ENCODE assay signal across 8 cellular contexts in the genomic region with DNA sequence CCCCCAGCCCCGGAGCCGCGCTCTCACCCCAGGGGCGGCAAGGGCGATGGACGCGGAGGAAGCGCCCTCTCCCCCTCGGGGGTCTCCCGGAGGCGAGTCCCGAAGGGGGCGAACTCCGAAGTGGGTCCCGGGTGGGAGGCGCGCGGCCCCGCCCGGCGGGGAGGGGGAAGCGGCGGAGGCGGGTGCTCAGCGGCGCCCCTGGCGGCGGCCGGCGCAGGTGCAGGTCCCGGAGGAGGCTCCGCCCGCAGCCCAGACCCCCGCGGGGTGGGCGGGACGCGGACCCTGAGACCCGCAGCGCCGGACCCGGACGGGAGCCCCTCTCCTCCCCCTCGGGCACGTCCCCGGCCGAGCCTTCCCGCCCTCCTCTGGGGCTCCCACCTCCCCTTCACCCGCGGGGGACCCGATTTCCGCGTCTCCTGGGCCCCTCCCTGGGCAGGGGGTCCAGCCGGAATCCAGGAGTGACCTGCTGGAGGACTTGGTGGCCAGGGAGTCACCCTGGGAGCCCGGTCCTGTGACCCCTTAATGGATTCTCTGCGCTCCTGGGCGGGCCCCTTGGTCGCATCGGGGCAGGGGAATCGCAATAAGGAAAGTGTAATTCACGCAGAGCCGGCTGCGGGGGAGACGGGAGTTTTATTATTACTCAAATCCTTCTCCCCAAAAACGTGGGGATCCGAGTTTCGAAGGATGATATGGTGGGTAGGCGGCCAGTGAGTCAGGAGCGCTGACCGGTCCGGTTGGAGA. TPM values are rescaled to one million over a fixed set of nuclear protein-coding genes. Genes with fewer than 3 reads are reported as not detected.
DNase-seq lines count a peak whose midpoint lies in the region; ATAC-seq and TF ChIP-seq lines count a peak whose summit lies in the region.
"Not testable (repeated sequence)": the region's sequence is repeated elsewhere in the genome, so short reads cannot be mapped to it uniquely, and the experiment has no call there.

No MANE protein-coding gene starts in this region.

- peak overlapping the region in 6 of 11 experiments; percentile 1 to 89 (median 82); a peak in 8 of 22 replicates for H3K27ac ChIP-seq in BLaER1 treated with 17β-estradiol and CSF1 and Interleukin-3, amounts not matched to agents 10 nM and 100 nM
- not testable (repeated sequence) for H3K27ac ChIP-seq in HUES6 (ENCODE audit: low read depth, low read length)
- peak overlapping the region; percentile 94 for H3K27ac ChIP-seq in left ventricle myocardium inferior (replicated peaks)

- peaks cover 60% of the 10 kb centered on the region for H3K36me3 Mint-ChIP-seq in activated CD8-positive, alpha-beta T cell treated with anti-CD3 and anti-CD28 coated beads, Interleukin-2, amount 10 ng/mL, durations not matched to agents 7 days and 5 days (ENCODE audit: low read depth)
- not testable (repeated sequence) for H3K36me3 Mint-ChIP-seq in natural killer cell treated with Interleukin-12 subunit alpha and Interleukin-12 subunit beta and Interleukin-15 and Interleukin-18, amount 100 ng/mL, for 72 hours

- TF ChIP-seq CTCF in cardiac fibroblast (IDR thresholded peaks at IDR 0.05; ENCODE audit: low read depth, low read length); left ventricle myocardium inferior (IDR thresholded peaks at IDR 0.05; ENCODE audit: borderline replicate concordance): not testable (repeated sequence)

- not testable (repeated sequence) for H3K27me3 Mint-ChIP-seq in activated CD8-positive, alpha-beta T cell treated with anti-CD3 and anti-CD28 coated beads, Interleukin-2, amount 10 ng/mL, durations not matched to agents 7 days and 5 days (ENCODE audit: low read depth); natural killer cell treated with Interleukin-12 subunit alpha and Interleukin-12 subunit beta and Interleukin-15 and Interleukin-18, amount 100 ng/mL, for 72 hours

- H3K4me2 ChIP-seq in BLaER1 treated with 17β-estradiol and CSF1 and Interleukin-3, amounts not matched to agents 10 nM and 100 nM, result peak overlapping the region; percentile 75 to 97 (median 92); a peak in 18 of 22 replicates

- not testable (repeated sequence) for H3K27me3 ChIP-seq in BLaER1 treated with 17β-estradiol and CSF1 and Interleukin-3, amounts not matched to agents 10 nM and 100 nM
- H3K27me3 ChIP-seq in HUES6 (ENCODE audit: control insufficient read depth, insufficient read depth, low read length) (peaks cover 14% of the 10 kb centered on the region; the same call in 1 of the 2 replicates), left ventricle myocardium inferior (ENCODE audit: low read depth) (peaks cover 51% of the 10 kb centered on the region)

- peak overlapping the region; percentile 99 for H3K27ac Mint-ChIP-seq in activated CD8-positive, alpha-beta T cell treated with anti-CD3 and anti-CD28 coated beads, Interleukin-2, amount 10 ng/mL, durations not matched to agents 7 days and 5 days
- H3K27ac Mint-ChIP-seq in natural killer cell treated with Interleukin-12 subunit alpha and Interleukin-12 subunit beta and Interleukin-15 and Interleukin-18, amount 100 ng/mL, for 72 hours, result peak overlapping the region; percentile 85 to 90

- CTCF ChIA-PET in activated CD8-positive, alpha-beta T cell treated with anti-CD3 and anti-CD28 coated beads, Interleukin-2, amount 10 ng/mL, durations not matched to agents 7 days and 5 days (lab: Charles Lee), result interaction anchor here (1.3 to 2.1 kb wide), 6 partner anchors 21 to 208 kb away, joined by 4 to 10 read pairs (median 6); no protein-coding TSS in a partner anchor

- ATAC-seq in GM21717 (IDR thresholded peaks at IDR 0.05; ENCODE audit: unreplicated experiment), result peak; percentile 31
- ATAC-seq in activated CD8-positive, alpha-beta T cell treated with anti-CD3 and anti-CD28 coated beads, Interleukin-2, amount 10 ng/mL, durations not matched to agents 7 days and 5 days, result peak; percentile 5
- ATAC-seq in natural killer cell treated with Interleukin-12 subunit alpha and Interleukin-12 subunit beta and Interleukin-15 and Interleukin-18, amount 100 ng/mL, for 72 hours, result peak; percentile 45 to 68
- ATAC-seq in stimulated activated naive CD8-positive, alpha-beta T cell treated with anti-CD3 and anti-CD28 coated beads, Interleukin-15, Interleukin-2, amounts not matched to agents 100 U/mL and 50 U/mL, for 24 hours, result peak; percentile 6

- H3K4me3 ChIP-seq in BLaER1 treated with 17β-estradiol and CSF1 and Interleukin-3, amounts not matched to agents 10 nM and 100 nM, result peak overlapping the region in 3 of 10 experiments; percentile 32 to 51 (median 40); a peak in 6 of 20 replicates
- peak overlapping the region; percentile 87 for H3K4me3 ChIP-seq in HUES6 (ENCODE audit: low read depth, low read length)
- H3K4me3 ChIP-seq in cardiac fibroblast (replicated peaks in 1 of 2; ENCODE audit: low read depth in 2 of 2, low read length in 2 of 2), result peak overlapping the region; percentile 26 to 28
- peak overlapping the region; percentile 74 for H3K4me3 ChIP-seq in left ventricle myocardium inferior

- peak overlapping the region in 6 of 11 experiments; percentile 48 to 83 (median 70); a peak in 8 of 22 replicates for H3K9ac ChIP-seq in BLaER1 treated with 17β-estradiol and CSF1 and Interleukin-3, amounts not matched to agents 10 nM and 100 nM
- peak overlapping the region; percentile 80 for H3K9ac ChIP-seq in HUES6 (ENCODE audit: low read length)

- peaks cover 63 to 81% (median 76%) of the 10 kb centered on the region in 10 experiments for H3K4me1 ChIP-seq in BLaER1 treated with 17β-estradiol and CSF1 and Interleukin-3, amounts not matched to agents 10 nM and 100 nM
- H3K4me1 ChIP-seq in HUES6 (ENCODE audit: control insufficient read depth, insufficient read depth, low read length) (peaks cover 52% of the 10 kb centered on the region), left ventricle myocardium inferior (peaks cover 68% of the 10 kb centered on the region)

- peaks cover 30% of the 10 kb centered on the region for H3K4me1 Mint-ChIP-seq in activated CD8-positive, alpha-beta T cell treated with anti-CD3 and anti-CD28 coated beads, Interleukin-2, amount 10 ng/mL, durations not matched to agents 7 days and 5 days (ENCODE audit: low read depth)
- peaks cover 50 to 58% of the 10 kb centered on the region in 2 donors for H3K4me1 Mint-ChIP-seq in natural killer cell treated with Interleukin-12 subunit alpha and Interleukin-12 subunit beta and Interleukin-15 and Interleukin-18, amount 100 ng/mL, for 72 hours (ENCODE audit: low read depth in 2 of 2)

- peaks cover 0 to 17% (median 6%) of the 10 kb centered on the region in 11 experiments; a peak in 11 of 22 replicates for H3K36me3 ChIP-seq in BLaER1 treated with 17β-estradiol and CSF1 and Interleukin-3, amounts not matched to agents 10 nM and 100 nM
- H3K36me3 ChIP-seq in HUES6 (ENCODE audit: control insufficient read depth, insufficient read depth, low read length); left ventricle myocardium inferior: not testable (repeated sequence)

- POLR2A ChIA-PET in activated CD8-positive, alpha-beta T cell treated with anti-CD3 and anti-CD28 coated beads, Interleukin-2, amount 10 ng/mL, durations not matched to agents 7 days and 5 days (lab: Charles Lee), result interaction anchor here (1.2 to 3.3 kb wide), 12 partner anchors 11 to 195 kb away, joined by 4 to 36 read pairs (median 11); a partner anchor contains a TSS

- H3K4me3 Mint-ChIP-seq in activated CD8-positive, alpha-beta T cell treated with anti-CD3 and anti-CD28 coated beads, Interleukin-2, amount 10 ng/mL, durations not matched to agents 7 days and 5 days, result peak overlapping the region; percentile 87
- peak overlapping the region; percentile 88 for H3K4me3 Mint-ChIP-seq in natural killer cell treated with Interleukin-12 subunit alpha and Interleukin-12 subunit beta and Interleukin-15 and Interleukin-18, amount 100 ng/mL, for 72 hours

- intact Hi-C loops in left ventricle myocardium inferior (cut with micrococcal nuclease), result not testable (repeated sequence)

- H3K9me3 Mint-ChIP-seq in activated CD8-positive, alpha-beta T cell treated with anti-CD3 and anti-CD28 coated beads, Interleukin-2, amount 10 ng/mL, durations not matched to agents 7 days and 5 days (ENCODE audit: insufficient read depth); natural killer cell treated with Interleukin-12 subunit alpha and Interleukin-12 subunit beta and Interleukin-15 and Interleukin-18, amount 100 ng/mL, for 72 hours: not testable (repeated sequence)

- DNase-seq in activated CD8-positive, alpha-beta T cell treated with anti-CD3 and anti-CD28 coated beads, Interleukin-2, amount 10 ng/mL, durations not matched to agents 7 days and 5 days; cardiac fibroblast (ENCODE audit: low read depth in 2 of 2); left ventricle myocardium inferior; natural killer cell treated with Interleukin-12 subunit alpha and Interleukin-12 subunit beta and Interleukin-15 and Interleukin-18, amount 100 ng/mL, for 72 hours (ENCODE audit: low spot score); stimulated activated naive CD8-positive, alpha-beta T cell treated with anti-CD3 and anti-CD28 coated beads, Interleukin-15, Interleukin-2, amounts not matched to agents 100 U/mL and 50 U/mL, for 24 hours: not testable (repeated sequence)

- not testable (repeated sequence) for H4K20me1 ChIP-seq in BLaER1 treated with 17β-estradiol and CSF1 and Interleukin-3, amounts not matched to agents 10 nM and 100 nM

- H3K9me3 ChIP-seq in BLaER1 treated with 17β-estradiol and CSF1 and Interleukin-3, amounts not matched to agents 10 nM and 100 nM (replicated peaks in 1 of 11); HUES6 (ENCODE audit: control insufficient read depth, insufficient read depth, low read depth, low read length); left ventricle myocardium inferior (replicated peaks): not testable (repeated sequence)

RNA-seq across cellular contexts. Expression of a gene that starts 2.7 kb away (rescaled TPM):
- total RNA-seq in activated CD8-positive, alpha-beta T cell treated with anti-CD3 and anti-CD28 coated beads, Interleukin-2, amount 10 ng/mL, durations not matched to agents 7 days and 5 days, result 1,000 to 10,000 TPM; 1,265 to 1,278 TPM
- total RNA-seq in left ventricle myocardium inferior, result 83.5 TPM
- 10 to 100 TPM; 58.1 to 71.0 TPM for total RNA-seq in natural killer cell treated with Interleukin-12 subunit alpha and Interleukin-12 subunit beta and Interleukin-15 and Interleukin-18, amount 100 ng/mL, for 72 hours

RNA-seq across cellular contexts. Expression of a gene that starts 3.6 kb away (rescaled TPM):
- total RNA-seq in activated CD8-positive, alpha-beta T cell treated with anti-CD3 and anti-CD28 coated beads, Interleukin-2, amount 10 ng/mL, durations not matched to agents 7 days and 5 days, result 1,000 to 10,000 TPM; 2,197 to 2,304 TPM
- total RNA-seq in left ventricle myocardium inferior, result 160 TPM
- 100 to 1,000 TPM in 1 of 2 donors, 10 to 100 TPM in 1; 87.9 to 171 TPM for total RNA-seq in natural killer cell treated with Interleukin-12 subunit alpha and Interleukin-12 subunit beta and Interleukin-15 and Interleukin-18, amount 100 ng/mL, for 72 hours

RNA-seq across cellular contexts. Expression of a gene that starts 9.5 kb away (rescaled TPM):
- 100 to 1,000 TPM; 174 to 182 TPM for total RNA-seq in activated CD8-positive, alpha-beta T cell treated with anti-CD3 and anti-CD28 coated beads, Interleukin-2, amount 10 ng/mL, durations not matched to agents 7 days and 5 days
- 259 TPM for total RNA-seq in left ventricle myocardium inferior
- 10 to 100 TPM; 28.2 to 29.8 TPM for total RNA-seq in natural killer cell treated with Interleukin-12 subunit alpha and Interleukin-12 subunit beta and Interleukin-15 and Interleukin-18, amount 100 ng/mL, for 72 hours

RNA-seq across cellular contexts. Expression of a gene that starts 11.9 kb away (rescaled TPM):
- not detected for total RNA-seq in activated CD8-positive, alpha-beta T cell treated with anti-CD3 and anti-CD28 coated beads, Interleukin-2, amount 10 ng/mL, durations not matched to agents 7 days and 5 days
- not detected for total RNA-seq in left ventricle myocardium inferior
- total RNA-seq in natural killer cell treated with Interleukin-12 subunit alpha and Interleukin-12 subunit beta and Interleukin-15 and Interleukin-18, amount 100 ng/mL, for 72 hours, result not detected

RNA-seq across cellular contexts. Expression of a gene that starts 22.3 kb away (rescaled TPM):
- 100 to 1,000 TPM; 487 to 541 TPM for total RNA-seq in activated CD8-positive, alpha-beta T cell treated with anti-CD3 and anti-CD28 coated beads, Interleukin-2, amount 10 ng/mL, durations not matched to agents 7 days and 5 days
- total RNA-seq in left ventricle myocardium inferior, result 7.2 TPM
- 10 to 100 TPM; 17.0 to 24.9 TPM for total RNA-seq in natural killer cell treated with Interleukin-12 subunit alpha and Interleukin-12 subunit beta and Interleukin-15 and Interleukin-18, amount 100 ng/mL, for 72 hours

Comparison
In these comparisons a context has a peak if more than half of its experiments do, and no peak if none do; other contexts are left out.
1. ATAC-seq: peak in every context shown above with its lines; median percentile 56 in natural killer cell treated with Interleukin-12 subunit alpha and Interleukin-12 subunit beta and Interleukin-15 and Interleukin-18, amount 100 ng/mL, for 72 hours; 31 in GM21717; 6 in stimulated activated naive CD8-positive, alpha-beta T cell treated with anti-CD3 and anti-CD28 coated beads, Interleukin-15, Interleukin-2, amounts not matched to agents 100 U/mL and 50 U/mL, for 24 hours; 5 in activated CD8-positive, alpha-beta T cell treated with anti-CD3 and anti-CD28 coated beads, Interleukin-2, amount 10 ng/mL, durations not matched to agents 7 days and 5 days.
2. RNA of a gene that starts 2.7 kb away (total RNA-seq): 1,265 to 1,278 TPM in activated CD8-positive, alpha-beta T cell treated with anti-CD3 and anti-CD28 coated beads, Interleukin-2, amount 10 ng/mL, durations not matched to agents 7 days and 5 days; 83.5 TPM in left ventricle myocardium inferior (single experiment) and 58.1 to 71.0 TPM in natural killer cell treated with Interleukin-12 subunit alpha and Interleukin-12 subunit beta and Interleukin-15 and Interleukin-18, amount 100 ng/mL, for 72 hours; every median in the first group is over 10 times any median in the second.
3. RNA of a gene that starts 3.6 kb away (total RNA-seq): 2,197 to 2,304 TPM in activated CD8-positive, alpha-beta T cell treated with anti-CD3 and anti-CD28 coated beads, Interleukin-2, amount 10 ng/mL, durations not matched to agents 7 days and 5 days; 87.9 to 171 TPM in natural killer cell treated with Interleukin-12 subunit alpha and Interleukin-12 subunit beta and Interleukin-15 and Interleukin-18, amount 100 ng/mL, for 72 hours and 160 TPM in left ventricle myocardium inferior (single experiment); every median in the first group is over 10 times any median in the second.